Comparison of ENCODE assay signal across 10 cellular contexts in the genomic region with DNA sequence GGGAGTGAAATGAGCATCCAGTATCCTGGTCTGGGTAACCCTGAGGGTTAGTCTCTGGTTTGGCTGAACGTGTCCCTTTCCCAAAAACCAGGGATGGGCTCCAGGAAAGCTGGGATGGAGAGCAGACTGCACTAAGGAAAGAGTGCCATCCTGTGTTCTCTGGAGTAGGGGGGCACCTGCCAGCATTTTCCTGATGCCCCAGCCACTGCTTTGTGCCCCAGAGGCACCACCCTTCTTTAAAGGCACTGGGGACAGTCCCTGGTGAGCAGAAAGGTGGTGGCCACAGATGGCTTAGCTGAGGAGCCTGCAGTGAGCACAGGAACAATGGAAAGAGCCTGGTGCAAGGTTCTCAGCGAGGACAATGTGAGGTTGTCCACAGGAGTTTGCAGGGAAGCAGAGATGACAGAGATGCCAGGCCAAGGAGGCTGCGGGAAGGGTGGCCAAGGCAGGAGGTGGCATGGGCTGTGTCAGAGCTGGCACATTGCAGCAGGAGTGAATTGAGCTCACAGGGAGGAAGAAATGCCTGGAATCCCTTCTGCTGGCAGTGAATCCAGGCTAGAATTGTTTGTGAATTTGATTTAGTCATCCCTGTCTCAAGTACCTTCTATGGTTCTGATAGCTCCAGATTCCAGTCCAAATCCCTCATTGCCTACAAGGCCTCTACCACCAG. TPM values are rescaled to one million over a fixed set of nuclear protein-coding genes. Genes with fewer than 3 reads are reported as not detected.
DNase-seq lines count a peak whose midpoint lies in the region; ATAC-seq, FAIRE-seq and TF ChIP-seq lines count a peak whose summit lies in the region.
"Had no signal": no experiment of that assay in that cellular context is flagged by ENCODE, and none has a peak within 500 bp of the region (broad histone marks: within the 10 kb centered on the region; RNA-seq: fewer than 3 reads in every experiment).

No MANE protein-coding gene starts in this region.

- in situ Hi-C loops in KBM-7 (cut with MboI; ENCODE audit: low pct_unique_long_range_greater_than_20kb, low sequenced_read_pairs), result no loop called here

- no peak for TF ChIP-seq CTCF in heart left ventricle (IDR thresholded peaks at IDR 0.05)
- no peak for TF ChIP-seq CTCF in psoas muscle (IDR thresholded peaks at IDR 0.05)

- FAIRE-seq in small intestine (lab: Jason Lieb, UNC), result no peak

- 70 to 78% (median 73%) methylated on average over 3 of the region's 3 CpGs for WGBS in heart left ventricle, 4 donors
- 75 to 83% (median 75%) methylated on average over 3 of the region's 3 CpGs for WGBS in psoas muscle, 3 donors
- WGBS in small intestine, 3 donors, result 79 to 92% (median 86%) methylated on average over 3 of the region's 3 CpGs

- peak in 3 of 4 donors; percentile 10 to 46 (median 26) for ATAC-seq in heart left ventricle
- ATAC-seq in psoas muscle, result peak in 1 of 4 donors; percentile 23
- no peak for ATAC-seq in HG03469 (IDR thresholded peaks at IDR 0.05; ENCODE audit: unreplicated experiment)

- TF ChIP-seq POLR2A in heart left ventricle (IDR thresholded peaks at IDR 0.05), result no peak

- DNase-seq in AG20443 (ENCODE audit: low spot score), result peak; percentile 58
- no peak for DNase-seq in heart left ventricle
- DNase-seq in psoas muscle, result no peak
- no peak for DNase-seq in small intestine
- DNase-seq in KBM-7, result no peak
- DNase-seq in ecto neural progenitor cell (ENCODE audit: low spot score), result no peak
- DNase-seq: stimulated activated CD8-positive, alpha-beta memory T cell treated with anti-CD3 and anti-CD28 coated beads, Interleukin-4, amount 100 ng/mL, for 48 hours had no signal

- H3K4me1 ChIP-seq in heart left ventricle (peaks cover 2 to 60% (median 37%) of the 10 kb centered on the region in 12 donors), psoas muscle (peaks cover 14% of the 10 kb centered on the region), small intestine (ENCODE audit: control insufficient read depth in 2 of 2, insufficient read depth in 1 of 2, low read depth in 1 of 2, low read length in 1 of 2) (no peaks in the 10 kb centered on the region)

- H3K9me3 ChIP-seq in heart left ventricle (no peaks in the 10 kb centered on the region), psoas muscle (no peaks in the 10 kb centered on the region), small intestine (ENCODE audit: control insufficient read depth, low read depth) (no peaks in the 10 kb centered on the region)

- intact Hi-C loops in heart left ventricle (cut with DNase I) (no loop called here), psoas muscle (cut with DNase I) (no loop called here)

- H3K36me3 ChIP-seq in heart left ventricle (no peaks in the 10 kb centered on the region), psoas muscle (ENCODE audit: insufficient read depth in 1 of 2, low read depth in 1 of 2) (no peaks in the 10 kb centered on the region), small intestine (ENCODE audit: control insufficient read depth in 2 of 2, insufficient read depth in 2 of 2, low read length in 2 of 2) (no peaks in the 10 kb centered on the region)

- no peak overlapping the region for H3K4me3 ChIP-seq in heart left ventricle
- H3K4me3 ChIP-seq in psoas muscle, result no peak overlapping the region
- no peak overlapping the region for H3K4me3 ChIP-seq in small intestine (ENCODE audit: low read depth in 1 of 2, low read length in 2 of 2)

- no peaks in the 10 kb centered on the region for H3K27me3 ChIP-seq in heart left ventricle
- no peaks in the 10 kb centered on the region for H3K27me3 ChIP-seq in psoas muscle (ENCODE audit: insufficient read depth in 3 of 3, low read length in 2 of 3)
- H3K27me3 ChIP-seq in small intestine (ENCODE audit: control insufficient read depth in 2 of 2, insufficient read depth in 2 of 2, low read length in 2 of 2), result no peaks in the 10 kb centered on the region

- H3K27ac ChIP-seq in angular gyrus (ENCODE audit: low read depth, low read length), result peak overlapping the region; percentile 20
- peak overlapping the region; percentile 12 to 80 (median 62) for H3K27ac ChIP-seq in heart left ventricle
- peak overlapping the region; percentile 25 for H3K27ac ChIP-seq in psoas muscle
- H3K27ac ChIP-seq in small intestine (ENCODE audit: low read depth in 1 of 2, low read length in 1 of 2), result peak overlapping the region in 1 of 2 donors; percentile 41

RNA-seq across cellular contexts. Expression of gene AMOTL2, which starts 39.9 kb away (rescaled TPM):
- total RNA-seq in heart left ventricle (100 to 1,000 TPM in 1 of 9 donors, 10 to 100 TPM in 8; 26.0 to 109 (median 50.0) TPM), psoas muscle (10 to 100 TPM; 16.5 to 36.6 (median 29.6) TPM)
- polyA plus RNA-seq in heart left ventricle (10 to 100 TPM; 19.0 to 36.4 TPM), psoas muscle (1 to 10 TPM; 4.0 to 6.1 (median 5.1) TPM), small intestine (10 to 100 TPM in 1 of 3 donors, 1 to 10 TPM in 2; 6.7 to 11.5 (median 9.2) TPM)
- total RNA-seq: activated CD8-positive, alpha-beta memory T cell treated with anti-CD3 and anti-CD28 coated beads for 36 hours had no signal
